Comparison of ENCODE assay signal across 23 cellular contexts in the genomic region with DNA sequence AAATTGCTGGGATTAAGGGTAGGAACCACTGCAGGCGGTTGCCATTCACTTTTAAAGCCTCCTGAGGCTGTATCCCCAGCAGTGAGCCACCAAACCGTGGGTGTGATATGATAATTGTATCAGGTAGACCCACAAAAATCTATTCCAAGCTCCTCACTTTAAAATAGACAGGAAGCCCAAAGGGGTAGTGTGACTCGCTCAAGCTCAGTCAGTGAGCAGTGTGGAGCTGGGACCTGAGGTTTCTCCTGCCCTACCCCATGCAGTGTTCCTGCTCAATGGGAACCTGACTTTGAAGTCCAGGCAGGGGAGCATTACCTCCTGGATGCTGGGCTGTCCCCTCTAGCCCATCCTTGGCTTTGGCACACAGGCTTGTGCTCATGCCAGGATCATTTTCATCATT. TPM values are rescaled to one million over a fixed set of nuclear protein-coding genes. Genes with fewer than 3 reads are reported as not detected.
DNase-seq lines count a peak whose midpoint lies in the region; ATAC-seq and TF ChIP-seq lines count a peak whose summit lies in the region.
"Had no signal": no experiment of that assay in that cellular context is flagged by ENCODE, and none has a peak within 500 bp of the region (broad histone marks: within the 10 kb centered on the region; RNA-seq: fewer than 3 reads in every experiment).

No MANE protein-coding gene starts in this region.

- WGBS in adrenal gland, 4 donors: 83 to 100% (median 94%) methylated on average over 1 to 3 of the region's 3 CpGs

- H3K4me1 Mint-ChIP-seq in GM23338 (peaks cover 86% of the 10 kb centered on the region), nephron progenitor cell (peaks cover 47% of the 10 kb centered on the region)

- H3K27me3 ChIP-seq in GM23338 (ENCODE audit: insufficient read depth): no peaks in the 10 kb centered on the region
- H3K27me3 ChIP-seq in adrenal gland: no peaks in the 10 kb centered on the region
- H3K27me3 ChIP-seq: Peyer's patch, SJCRH30 had no signal

- H3K4me3 ChIP-seq in GM23338 (no peak overlapping the region), epithelial cell of esophagus (ENCODE audit: low read length) (no peak overlapping the region), adrenal gland (no peak overlapping the region)
- H3K4me3 ChIP-seq: Peyer's patch, SJCRH30 had no signal

- H3K36me3 Mint-ChIP-seq in GM23338 (ENCODE audit: low read depth) (peaks cover 100% of the 10 kb centered on the region), nephron progenitor cell (ENCODE audit: low read depth) (peaks cover 74% of the 10 kb centered on the region)
- H3K36me3 Mint-ChIP-seq: IgD-negative memory B cell had no signal

- peak overlapping the region; percentile 92 for H3K27ac ChIP-seq in GM23338 (ENCODE audit: low read depth)
- H3K27ac ChIP-seq in adrenal gland: no peak overlapping the region
- H3K27ac ChIP-seq: SJCRH30 had no signal

- peaks cover 54% of the 10 kb centered on the region for H3K79me2 ChIP-seq in GM23338 (replicated peaks; ENCODE audit: insufficient read depth)

- peaks cover 3% of the 10 kb centered on the region; the same call in 2 of the 3 replicates for H3K9me3 Mint-ChIP-seq in GM23338
- H3K9me3 Mint-ChIP-seq in nephron progenitor cell: no peaks in the 10 kb centered on the region
- H3K9me3 Mint-ChIP-seq: CD8-positive, alpha-beta T cell; HFFc6; IgD-negative memory B cell had no signal

- no peaks in the 10 kb centered on the region for H3K9me2 ChIP-seq in GM23338 (ENCODE audit: insufficient read depth)

- H3K4me2 ChIP-seq in GM23338: 0 out of 2 replicates have a peak overlapping the region, but pooled peaks have one; percentile 18

- peaks cover 97% of the 10 kb centered on the region for H4K20me1 ChIP-seq in GM23338 (replicated peaks; ENCODE audit: insufficient read depth)

- peaks cover 100% of the 10 kb centered on the region for H3F3A ChIP-seq in GM23338 (replicated peaks; ENCODE audit: low read depth)

- H3K4me3 Mint-ChIP-seq in GM23338 (no peak overlapping the region), nephron progenitor cell (no peak overlapping the region)
- H3K4me3 Mint-ChIP-seq: CD8-positive, alpha-beta T cell; HFFc6; IgD-negative memory B cell had no signal

- TF ChIP-seq CTCF in GM23338 (conservative IDR thresholded peaks at IDR 0.05; ENCODE audit: low read depth in 2 of 2) (no peak), epithelial cell of esophagus (IDR thresholded peaks at IDR 0.05; ENCODE audit: insufficient read depth, low read depth, low read length, missing control alignments) (no peak), nephron progenitor cell (IDR thresholded peaks at IDR 0.05) (no peak), adrenal gland (IDR thresholded peaks at IDR 0.05) (no peak), GM13976 (IDR thresholded peaks at IDR 0.05; ENCODE audit: borderline replicate concordance, control extremely low read depth, extremely low read depth, insufficient read depth, missing control alignments) (no peak)

- H3K4me1 ChIP-seq in GM23338 (ENCODE audit: insufficient read depth) (peaks cover 87% of the 10 kb centered on the region), adrenal gland (replicated peaks in 1 of 2) (peaks cover 0 to 4% of the 10 kb centered on the region in 2 donors)
- H3K4me1 ChIP-seq: Peyer's patch had no signal

- no peak for TF ChIP-seq POLR2A in adrenal gland (IDR thresholded peaks at IDR 0.05)

- H3K36me3 ChIP-seq in GM23338 (ENCODE audit: insufficient read depth) (peaks cover 97% of the 10 kb centered on the region), adrenal gland (replicated peaks in 1 of 2) (no peaks in the 10 kb centered on the region)
- H3K36me3 ChIP-seq: Peyer's patch had no signal

- in situ Hi-C loops in GM13976 (cut with MboI; ENCODE audit: low sequenced_read_pairs, unreplicated experiment): no loop called here

- intact Hi-C loops in left colon (cut with DNase I, micrococcal nuclease): no loop called here
- intact Hi-C loops in adrenal gland (cut with DNase I): no loop called here

- DNase-seq in GM23338 (ENCODE audit: low spot score) (no peak), M059J (ENCODE audit: low read depth) (peak; percentile 28), epithelial cell of esophagus (ENCODE audit: low read depth) (peak; percentile 43), nephron progenitor cell (no peak), left colon (no peak), adrenal gland (no peak), GM13976 (ENCODE audit: low spot score) (no peak)
- DNase-seq: AML-193; C1 segment of cervical spinal cord; CD8-positive, alpha-beta T cell; DMS153; HFFc6; NCI-H1417; NCI-H187; NCI-H446; NCI-H526; Peyer's patch; SJCRH30 had no signal

- H3K27me3 Mint-ChIP-seq in GM23338 (ENCODE audit: insufficient read depth, low read depth, poor library complexity) (peaks cover 76% of the 10 kb centered on the region), nephron progenitor cell (ENCODE audit: low read depth, poor library complexity) (no peaks in the 10 kb centered on the region)
- H3K27me3 Mint-ChIP-seq: IgD-negative memory B cell had no signal

- no peaks in the 10 kb centered on the region for H3K9me3 ChIP-seq in adrenal gland (replicated peaks in 1 of 3)
- H3K9me3 ChIP-seq: Peyer's patch, SJCRH30 had no signal

- no peak overlapping the region for H2AFZ ChIP-seq in GM23338

- peak; percentile 3 for ATAC-seq in GM23338
- no peak for ATAC-seq in left colon
- ATAC-seq in GM19455 (IDR thresholded peaks at IDR 0.05; ENCODE audit: unreplicated experiment): no peak
- ATAC-seq: CD8-positive, alpha-beta T cell had no signal

- peak overlapping the region; percentile 86; the same call in 1 of the 2 replicates for H3K27ac Mint-ChIP-seq in GM23338
- peak overlapping the region; percentile 47 for H3K27ac Mint-ChIP-seq in nephron progenitor cell
- H3K27ac Mint-ChIP-seq: CD8-positive, alpha-beta T cell; HFFc6; IgD-negative memory B cell had no signal

TF ChIP-seq in GM23338, 12 proteins besides CTCF, POLR2A, EP300 and RAD21:
- no peak for TF ChIP-seq STAT1 (IDR thresholded peaks at IDR 0.05; ENCODE audit: unreplicated experiment)
- TF ChIP-seq, protein P1, sequence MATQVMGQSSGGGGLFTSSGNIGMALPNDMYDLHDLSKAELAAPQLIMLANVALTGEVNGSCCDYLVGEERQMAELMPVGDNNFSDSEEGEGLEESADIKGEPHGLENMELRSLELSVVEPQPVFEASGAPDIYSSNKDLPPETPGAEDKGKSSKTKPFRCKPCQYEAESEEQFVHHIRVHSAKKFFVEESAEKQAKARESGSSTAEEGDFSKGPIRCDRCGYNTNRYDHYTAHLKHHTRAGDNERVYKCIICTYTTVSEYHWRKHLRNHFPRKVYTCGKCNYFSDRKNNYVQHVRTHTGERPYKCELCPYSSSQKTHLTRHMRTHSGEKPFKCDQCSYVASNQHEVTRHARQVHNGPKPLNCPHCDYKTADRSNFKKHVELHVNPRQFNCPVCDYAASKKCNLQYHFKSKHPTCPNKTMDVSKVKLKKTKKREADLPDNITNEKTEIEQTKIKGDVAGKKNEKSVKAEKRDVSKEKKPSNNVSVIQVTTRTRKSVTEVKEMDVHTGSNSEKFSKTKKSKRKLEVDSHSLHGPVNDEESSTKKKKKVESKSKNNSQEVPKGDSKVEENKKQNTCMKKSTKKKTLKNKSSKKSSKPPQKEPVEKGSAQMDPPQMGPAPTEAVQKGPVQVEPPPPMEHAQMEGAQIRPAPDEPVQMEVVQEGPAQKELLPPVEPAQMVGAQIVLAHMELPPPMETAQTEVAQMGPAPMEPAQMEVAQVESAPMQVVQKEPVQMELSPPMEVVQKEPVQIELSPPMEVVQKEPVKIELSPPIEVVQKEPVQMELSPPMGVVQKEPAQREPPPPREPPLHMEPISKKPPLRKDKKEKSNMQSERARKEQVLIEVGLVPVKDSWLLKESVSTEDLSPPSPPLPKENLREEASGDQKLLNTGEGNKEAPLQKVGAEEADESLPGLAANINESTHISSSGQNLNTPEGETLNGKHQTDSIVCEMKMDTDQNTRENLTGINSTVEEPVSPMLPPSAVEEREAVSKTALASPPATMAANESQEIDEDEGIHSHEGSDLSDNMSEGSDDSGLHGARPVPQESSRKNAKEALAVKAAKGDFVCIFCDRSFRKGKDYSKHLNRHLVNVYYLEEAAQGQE (IDR thresholded peaks at IDR 0.05; ENCODE audit: unreplicated experiment): no peak
- TF ChIP-seq POLR2AphosphoS5 (IDR thresholded peaks at IDR 0.05; ENCODE audit: low read depth): 0 out of 2 replicates have a peak, but pooled peaks have one; percentile 26
- no peak for TF ChIP-seq EZH2 (IDR thresholded peaks at IDR 0.05; ENCODE audit: low read depth, unreplicated experiment)

RNA-seq across cellular contexts. Expression of a gene that starts 14.9 kb away (rescaled TPM):
- total RNA-seq in GM23338 (2014; rRNA removed; shearing (Covaris generic)): 152 and 177 TPM in 2 replicates
- polyA plus RNA-seq in GM23338 (2016; fragmentation: Nextera tagmentation; extraction: Ambion mirVana) (61.2 and 69.3 TPM in 2 replicates), adrenal gland (10 to 100 TPM; 22.3 to 97.3 (median 22.4) TPM)
- total RNA-seq in M059J (2014; rRNA removed; shearing (Covaris generic)): 216 and 278 TPM in 2 replicates
- total RNA-seq in left colon (10 to 100 TPM; 75.6 to 85.5 TPM), adrenal gland (10 to 100 TPM; 47.5 to 88.8 (median 57.8) TPM)

RNA-seq across cellular contexts. Expression of a gene that starts 42.6 kb away (rescaled TPM):
- 2,222 and 2,281 TPM in 2 replicates for total RNA-seq in GM23338 (2014; rRNA removed; shearing (Covaris generic))
- polyA plus RNA-seq in GM23338 (2016; fragmentation: Nextera tagmentation; extraction: Ambion mirVana) (711 and 726 TPM in 2 replicates), adrenal gland (1 to 10 TPM in 1 of 3 donors, under 1 TPM in 2; 0.44 to 2.0 (median 0.81) TPM)
- 2.8 and 7.1 TPM in 2 replicates for total RNA-seq in M059J (2014; rRNA removed; shearing (Covaris generic))
- total RNA-seq in left colon (under 1 TPM; 0.78 to 0.85 TPM), adrenal gland (1 to 10 TPM in 3 of 8 donors, under 1 TPM in 4, not detected in 1; 0.12 to 1.6 (median 0.87) TPM)
- polyA plus RNA-seq: IgD-negative memory B cell had no signal

RNA-seq across cellular contexts. Expression of a gene that starts 53.9 kb away (rescaled TPM):
- total RNA-seq in GM23338 (2014; rRNA removed; shearing (Covaris generic)): 0.35 TPM in 1 of 2 replicates, not detected in the other
- polyA plus RNA-seq in GM23338 (2016; fragmentation: Nextera tagmentation; extraction: Ambion mirVana) (not detected in 2 replicates), adrenal gland (under 1 TPM in 2 of 3 donors, not detected in 1; 0.03 to 0.40 TPM)
- not detected in 2 replicates for total RNA-seq in M059J (2014; rRNA removed; shearing (Covaris generic))
- total RNA-seq in left colon (under 1 TPM in 1 of 2 donors, not detected in 1; 0.11 TPM), adrenal gland (under 1 TPM in 1 of 8 donors, not detected in 7; 0.07 TPM)
- total RNA-seq: A172, HFFc6, OCI-LY7 had no signal
- polyA plus RNA-seq: AG04450, IgD-negative memory B cell had no signal

Comparison
In these comparisons a context has a peak if more than half of its experiments do, and no peak if none do; other contexts are left out.
1. DNase-seq: peak in M059J (single experiment) and epithelial cell of esophagus (single experiment); none in GM23338 (single experiment), nephron progenitor cell (single experiment), left colon (0 of 2), adrenal gland (0 of 7) and GM13976 (single experiment).
2. RNA of a gene that starts 42.6 kb away (total RNA-seq): 2,222 to 2,281 TPM in GM23338; 2.8 to 7.1 TPM in M059J, 0.12 to 1.6 TPM in adrenal gland and 0.78 to 0.85 TPM in left colon; every median in the first group is over 100 times any median in the second.